9 cellular contexts compared by ENCODE assay signal in the genomic region with DNA sequence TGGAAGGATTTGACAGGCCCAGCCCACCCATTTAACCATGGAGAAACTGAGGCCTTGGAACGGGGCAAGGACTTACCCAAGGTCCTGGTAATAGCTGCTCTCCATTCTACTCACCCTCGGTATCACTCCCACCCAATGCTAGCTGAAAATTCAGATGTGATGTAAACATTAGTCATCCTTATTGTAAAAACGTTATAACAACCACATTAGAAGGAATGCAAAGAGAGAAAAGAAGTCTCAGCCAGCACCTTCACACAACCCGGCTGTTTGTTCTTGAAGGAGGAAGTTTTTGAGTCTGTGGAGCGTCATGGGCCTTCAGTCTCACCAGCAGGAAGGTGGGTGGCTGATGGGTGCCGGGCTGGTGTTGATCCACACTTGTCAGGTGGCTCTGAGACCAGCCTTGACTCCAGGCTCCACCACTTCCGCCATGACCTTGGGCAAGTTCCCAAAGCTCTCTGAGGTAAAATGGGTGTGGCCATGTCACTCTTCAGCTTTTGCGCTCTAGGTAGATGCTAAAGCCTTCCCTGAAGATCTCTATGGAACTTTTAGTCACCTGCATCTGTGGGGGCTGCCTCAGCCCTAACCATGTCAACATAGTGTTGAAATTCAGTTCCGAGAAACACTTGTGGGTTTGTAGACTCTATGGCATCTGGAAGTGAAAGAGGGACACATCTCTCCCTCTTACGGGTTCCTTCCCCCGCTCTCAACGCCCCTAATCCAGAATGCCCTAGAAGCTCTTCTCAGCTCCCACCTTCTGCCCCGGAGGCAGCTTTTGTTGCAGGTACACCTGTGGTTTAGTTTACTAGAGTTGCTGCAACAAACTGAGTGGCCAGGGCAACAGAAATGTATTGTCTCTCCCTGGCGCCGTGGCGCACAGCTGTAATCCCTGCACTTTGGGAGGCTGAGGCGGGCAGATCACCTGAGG. TPM values are rescaled to one million over a fixed set of nuclear protein-coding genes. Genes with fewer than 3 reads are reported as not detected.
DNase-seq lines count a peak whose midpoint lies in the region; ATAC-seq lines count a peak whose summit lies in the region.
"Had no signal": no experiment of that assay in that cellular context is flagged by ENCODE, and none has a peak within 500 bp of the region (broad histone marks: within the 10 kb centered on the region; RNA-seq: fewer than 3 reads in every experiment).

No MANE protein-coding gene starts in this region.

- H3K27me3 ChIP-seq in BLaER1 treated with 17β-estradiol and CSF1 and Interleukin-3, amounts not matched to agents 10 nM and 100 nM = peaks cover 0 to 11% (median 0%) of the 10 kb centered on the region in 11 experiments; a peak in 3 of 22 replicates

- peak; percentile 34 for DNase-seq in RPMI7951 (ENCODE audit: low read depth)
- DNase-seq in activated gamma-delta T cell treated with Interleukin-2 at 50 U/mL for 16 hours = peak; percentile 90
- DNase-seq in non-pigmented ciliary epithelial cell (ENCODE audit: low read depth) = peak; percentile 17
- DNase-seq in NCI-H69 (lab: John Stamatoyannopoulos, UW) = no peak
- DNase-seq in NCI-H2196 treated with DMSO at 0.1 percent for 48 hours (lab: John Stamatoyannopoulos, UW; ENCODE audit: unreplicated experiment) = no peak
- DNase-seq: heart right ventricle had no signal

- H3K9ac ChIP-seq in BLaER1 treated with 17β-estradiol and CSF1 and Interleukin-3, amounts not matched to agents 10 nM and 100 nM = no peak overlapping the region

- no peak overlapping the region for H3K4me3 ChIP-seq in BLaER1 treated with 17β-estradiol and CSF1 and Interleukin-3, amounts not matched to agents 10 nM and 100 nM
- H3K4me3 ChIP-seq: heart right ventricle had no signal

- peak overlapping the region in 8 of 11 experiments; percentile 5 to 56 (median 31); a peak in 12 of 22 replicates for H3K4me2 ChIP-seq in BLaER1 treated with 17β-estradiol and CSF1 and Interleukin-3, amounts not matched to agents 10 nM and 100 nM

- no peaks in the 10 kb centered on the region for H4K20me1 ChIP-seq in BLaER1 treated with 17β-estradiol and CSF1 and Interleukin-3, amounts not matched to agents 10 nM and 100 nM

- H3K36me3 ChIP-seq in BLaER1 treated with 17β-estradiol and CSF1 and Interleukin-3, amounts not matched to agents 10 nM and 100 nM = no peaks in the 10 kb centered on the region
- H3K36me3 ChIP-seq: heart right ventricle had no signal

- H3K9me3 ChIP-seq in BLaER1 treated with 17β-estradiol and CSF1 and Interleukin-3, amounts not matched to agents 10 nM and 100 nM (replicated peaks in 1 of 11) = no peaks in the 10 kb centered on the region
- H3K9me3 ChIP-seq: heart right ventricle had no signal

- ATAC-seq in HG02588 (IDR thresholded peaks at IDR 0.05; ENCODE audit: unreplicated experiment) = no peak
- no peak for ATAC-seq in HG03039 (IDR thresholded peaks at IDR 0.05; ENCODE audit: unreplicated experiment)

- H3K27ac ChIP-seq in BLaER1 treated with 17β-estradiol and CSF1 and Interleukin-3, amounts not matched to agents 10 nM and 100 nM = no peak overlapping the region

- peaks cover 8 to 26% (median 18%) of the 10 kb centered on the region in 10 experiments for H3K4me1 ChIP-seq in BLaER1 treated with 17β-estradiol and CSF1 and Interleukin-3, amounts not matched to agents 10 nM and 100 nM

RNA-seq across cellular contexts. Expression of gene CD6, which starts 14.8 kb away (rescaled TPM):
- total RNA-seq in RPMI7951 (2014; rRNA removed; shearing (Covaris generic)) = not detected in 2 replicates

RNA-seq across cellular contexts. Expression of gene SLC15A3, which starts 34.3 kb away (rescaled TPM):
- 5.8 and 10.0 TPM in 2 replicates for total RNA-seq in RPMI7951 (2014; rRNA removed; shearing (Covaris generic))

Comparison
In these comparisons a context has a peak if more than half of its experiments do, and no peak if none do; other contexts are left out.
1. DNase-seq: peak in RPMI7951 (single experiment), activated gamma-delta T cell treated with Interleukin-2 at 50 U/mL for 16 hours (single experiment) and non-pigmented ciliary epithelial cell (single experiment); none in NCI-H69 (single experiment) and NCI-H2196 treated with DMSO at 0.1 percent for 48 hours (single experiment).